ENCODE assay signal across 24 cellular contexts in genomic region chr3:183354325-183354831, GRCh38.
"Had no signal": no experiment of that assay in that cellular context is flagged by ENCODE, and none has a peak within 500 bp of the region (broad histone marks: within the 10 kb centered on the region; RNA-seq: fewer than 3 reads in every experiment).

No MANE protein-coding gene starts in this region.

- ATAC-seq: activated CD8-positive, alpha-beta T cell treated with anti-CD3 and anti-CD28 coated beads, Interleukin-2, amount 10 ng/mL, durations not matched to agents 7 days and 5 days; PC-3; Right ventricle myocardium inferior had no signal

- DNase-seq: activated CD4-positive, alpha-beta T cell treated with anti-CD3 and anti-CD28 coated beads for 1 hour; activated CD4-positive, alpha-beta T cell treated with anti-CD3 and anti-CD28 coated beads, Interleukin-2, amount 10 ng/mL, durations not matched to agents 24 days and 14 days; activated CD4-positive, alpha-beta T cell treated with anti-CD3 and anti-CD28 coated beads, Interleukin-2, amount 50 U/mL, for 4 hours; activated CD4-positive, CD25-positive, alpha-beta regulatory T cell; activated CD8-positive, alpha-beta T cell treated with anti-CD3 and anti-CD28 coated beads, Interleukin-2, amount 10 ng/mL, durations not matched to agents 7 days and 5 days; activated gamma-delta T cell; activated naive CD4-positive, alpha-beta T cell treated with Interleukin-2 at 50 U/mL for 16 hours; activated naive CD8-positive, alpha-beta T cell treated with anti-CD3 and anti-CD28 coated beads, Interleukin-2, amount 10 ng/mL, durations not matched to agents 7 days and 5 days; activated T-cell treated with anti-CD3 and anti-CD28 coated beads, Interleukin-2, amount 50 U/mL, for 24 hours; amygdala; NCI-H1105; NCI-H1417 treated with DMSO at 0.1 percent for 48 hours; NCI-H187 treated with DMSO at 0.1 percent for 48 hours; NCI-H2081; NCI-H226; NCI-H446 treated with DMSO at 0.1 percent for 48 hours; NCI-H524; PC-3; Peyer's patch; SIG-M5; SW 1271; T1000; WERI-Rb-1 had no signal
